ENCODE assay signal across 1 cellular context in the genomic region with DNA sequence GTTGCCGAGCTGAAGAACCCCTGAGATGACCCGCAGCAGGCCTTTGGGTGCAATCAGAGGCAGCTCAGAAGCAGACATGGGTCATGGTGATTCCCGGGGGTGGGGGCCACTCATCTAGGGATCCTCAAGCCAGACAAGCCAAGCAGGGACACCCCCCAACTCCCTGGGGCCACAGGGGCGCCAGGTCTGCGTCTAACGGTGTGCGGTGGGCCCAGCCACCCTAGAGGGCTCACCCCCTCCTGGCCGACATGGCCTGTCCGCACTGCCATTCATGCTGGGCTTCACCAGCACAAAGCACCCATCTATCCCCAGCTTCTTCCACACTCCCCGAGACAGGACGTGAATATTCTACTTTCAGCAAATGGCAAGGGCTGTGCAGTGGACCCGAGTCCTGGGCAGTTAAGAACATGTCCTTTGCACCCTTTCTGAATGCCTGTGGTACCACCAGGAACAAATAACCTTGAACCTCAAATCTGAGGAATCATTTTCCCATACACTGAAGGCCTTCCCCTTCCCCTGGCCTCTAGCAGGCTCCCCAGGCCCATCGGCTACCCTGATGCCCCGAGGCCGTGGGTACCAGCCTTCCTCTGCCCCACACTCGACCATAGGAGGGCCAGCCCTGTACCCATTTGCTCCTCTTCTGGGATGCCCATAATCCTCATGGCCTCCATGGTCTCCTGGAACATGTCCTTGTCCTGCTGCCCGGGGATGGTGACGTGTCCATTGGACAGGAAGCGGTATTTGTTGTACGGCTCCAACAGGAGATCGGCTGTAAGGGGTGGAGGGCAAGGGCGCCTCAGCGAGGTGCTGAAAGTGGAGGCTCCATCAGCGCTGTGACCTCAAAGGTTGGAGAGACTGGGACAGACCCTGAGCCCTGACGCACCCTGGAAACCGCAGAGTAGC.
TF ChIP-seq lines count a peak whose summit lies in the region.

No MANE protein-coding gene starts in this region.

TF ChIP-seq in IMR-90, 13 proteins besides CTCF, POLR2A, EP300 and RAD21:
- TF ChIP-seq FOS (IDR thresholded peaks at IDR 0.05; ENCODE audit: low read depth, low read length) (no peak), MAFK (IDR thresholded peaks at IDR 0.05; ENCODE audit: low read depth, low read length) (no peak)
